In genomic region chr3:129794319-129795201, GRCh38 we compare ENCODE assay signal across 9 cellular contexts.
DNase-seq lines count a peak whose midpoint lies in the region; ATAC-seq, FAIRE-seq and TF ChIP-seq lines count a peak whose summit lies in the region.
"Had no signal": no experiment of that assay in that cellular context is flagged by ENCODE, and none has a peak within 500 bp of the region (broad histone marks: within the 10 kb centered on the region; RNA-seq: fewer than 3 reads in every experiment).

No MANE protein-coding gene starts in this region.

- DNase-seq in A172 (ENCODE audit: low spot score) (peak; percentile 92), NCI-H2171 treated with DMSO at 0.1 percent for 48 hours (lab: John Stamatoyannopoulos, UW) (peak; percentile 91), brain microvascular endothelial cell (no peak), kidney (peak; percentile 89), HCEC 1CT (no peak)
- peak; percentile 1 to 13 for DNase-seq in stimulated activated naive CD8-positive, alpha-beta T cell treated with anti-CD3 and anti-CD28 coated beads, Interleukin-15, amount 100 ng/mL, for 72 hours

- no peaks in the 10 kb centered on the region for H3K27me3 Mint-ChIP-seq in stimulated activated naive CD8-positive, alpha-beta T cell treated with anti-CD3 and anti-CD28 coated beads, Interleukin-15, amount 100 ng/mL, for 72 hours

- intact Hi-C loops in kidney (cut with DNase I): no loop called here

- H3K27ac ChIP-seq in brain microvascular endothelial cell (no peak overlapping the region), kidney (ENCODE audit: low read depth in 2 of 2, low read length in 2 of 2) (no peak overlapping the region)

- TF ChIP-seq CTCF in brain microvascular endothelial cell (IDR thresholded peaks at IDR 0.05; ENCODE audit: low read depth, low read length, missing control alignments) (no peak), kidney (IDR thresholded peaks at IDR 0.05; ENCODE audit: borderline replicate concordance, extremely low read depth, insufficient read depth) (no peak)

- H3K27me3 ChIP-seq in brain microvascular endothelial cell (replicated peaks): no peaks in the 10 kb centered on the region

- no peaks in the 10 kb centered on the region for H3K9me3 ChIP-seq in kidney (ENCODE audit: control insufficient read depth in 1 of 2, low read length in 2 of 2)

- H3K4me3 Mint-ChIP-seq in stimulated activated naive CD8-positive, alpha-beta T cell treated with anti-CD3 and anti-CD28 coated beads, Interleukin-15, amount 100 ng/mL, for 72 hours: peak overlapping the region; percentile 25 to 57

- ATAC-seq in GM21447 (IDR thresholded peaks at IDR 0.05; ENCODE audit: unreplicated experiment) (peak; percentile 66), HG02763 (IDR thresholded peaks at IDR 0.05; ENCODE audit: unreplicated experiment) (no peak)
- ATAC-seq in stimulated activated naive CD8-positive, alpha-beta T cell treated with anti-CD3 and anti-CD28 coated beads, Interleukin-15, amount 100 ng/mL, for 72 hours: peak; percentile 65

- H3K4me3 ChIP-seq in brain microvascular endothelial cell (ENCODE audit: low read depth, low read length) (peak overlapping the region; percentile 6), kidney (ENCODE audit: low read length in 2 of 2) (peak overlapping the region in 1 of 2 donors; percentile 8)

- peak overlapping the region in 1 of 2 donors; percentile 57 for H3K27ac Mint-ChIP-seq in stimulated activated naive CD8-positive, alpha-beta T cell treated with anti-CD3 and anti-CD28 coated beads, Interleukin-15, amount 100 ng/mL, for 72 hours

- in situ Hi-C loops in brain microvascular endothelial cell (cut with HindIII; ENCODE audit: low pct_ligation_motif_present, low sequenced_read_pairs): no loop called here

- FAIRE-seq in kidney (lab: Jason Lieb, UNC): no peak
- FAIRE-seq: G401.6 had no signal

- no peaks in the 10 kb centered on the region for H3K9me3 Mint-ChIP-seq in stimulated activated naive CD8-positive, alpha-beta T cell treated with anti-CD3 and anti-CD28 coated beads, Interleukin-15, amount 100 ng/mL, for 72 hours

- H3K4me1 Mint-ChIP-seq in stimulated activated naive CD8-positive, alpha-beta T cell treated with anti-CD3 and anti-CD28 coated beads, Interleukin-15, amount 100 ng/mL, for 72 hours: peaks cover 21% of the 10 kb centered on the region

- H3K36me3 ChIP-seq in brain microvascular endothelial cell (replicated peaks) (no peaks in the 10 kb centered on the region), kidney (ENCODE audit: control insufficient read depth in 1 of 2, insufficient read depth in 2 of 2, low read length in 2 of 2) (no peaks in the 10 kb centered on the region)

- no peak overlapping the region for H3K9ac ChIP-seq in kidney (ENCODE audit: low read length in 2 of 2)

- peaks cover 0 to 8% of the 10 kb centered on the region in 2 donors for H3K4me1 ChIP-seq in kidney (ENCODE audit: control insufficient read depth in 1 of 2, insufficient read depth in 1 of 2, low read depth in 1 of 2, low read length in 2 of 2)

Comparison
In these comparisons a context has a peak if more than half of its experiments do, and no peak if none do; other contexts are left out.
1. DNase-seq: peak in A172 (single experiment), NCI-H2171 treated with DMSO at 0.1 percent for 48 hours (single experiment), kidney (single experiment) and stimulated activated naive CD8-positive, alpha-beta T cell treated with anti-CD3 and anti-CD28 coated beads, Interleukin-15, amount 100 ng/mL, for 72 hours (2 of 2); none in brain microvascular endothelial cell (single experiment) and HCEC 1CT (single experiment).